Comparison of ENCODE assay signal across 8 cellular contexts in genomic region chr17:58007781-58008706, GRCh38. TPM values are rescaled to one million over a fixed set of nuclear protein-coding genes. Genes with fewer than 3 reads are reported as not detected.
DNase-seq lines count a peak whose midpoint lies in the region; ATAC-seq and TF ChIP-seq lines count a peak whose summit lies in the region.

No MANE protein-coding gene starts in this region.

- peak overlapping the region; percentile 96 to 100 (median 100) for H3K4me3 Mint-ChIP-seq in CD4-positive, alpha-beta memory T cell

- no peaks in the 10 kb centered on the region for H3K27me3 ChIP-seq in CD4-positive, alpha-beta memory T cell (ENCODE audit: insufficient read depth, low read length)
- H3K27me3 ChIP-seq in body of pancreas: no peaks in the 10 kb centered on the region
- H3K27me3 ChIP-seq in lung (ENCODE audit: control insufficient read depth, insufficient read depth): no peaks in the 10 kb centered on the region
- H3K27me3 ChIP-seq in vagina: no peaks in the 10 kb centered on the region

- no peak for DNase-seq in CD4-positive, alpha-beta memory T cell
- no peak for DNase-seq in body of pancreas
- DNase-seq in lung (ENCODE audit: low spot score): no peak
- DNase-seq in vagina (ENCODE audit: extremely low spot score in 2 of 2): no peak
- DNase-seq in GM20000 (ENCODE audit: low spot score): no peak
- no peak for DNase-seq in dermis blood vessel endothelial cell

- peaks cover 28% of the 10 kb centered on the region for H3K36me3 ChIP-seq in CD4-positive, alpha-beta memory T cell (ENCODE audit: insufficient read depth, low read length)
- peaks cover 0 to 5% of the 10 kb centered on the region in 2 donors for H3K36me3 ChIP-seq in body of pancreas (replicated peaks in 1 of 2; ENCODE audit: insufficient read depth in 1 of 2, low read depth in 2 of 2)
- H3K36me3 ChIP-seq in lung (ENCODE audit: control insufficient read depth in 2 of 2, insufficient read depth in 2 of 2, low read length in 2 of 2): peaks cover 2 to 9% of the 10 kb centered on the region in 2 donors
- H3K36me3 ChIP-seq in vagina: peaks cover 0 to 26% of the 10 kb centered on the region in 2 donors

- H3K4me1 Mint-ChIP-seq in CD4-positive, alpha-beta memory T cell: peaks cover 27 to 52% (median 36%) of the 10 kb centered on the region in 4 donors

- peak overlapping the region; percentile 97 for H3K27ac ChIP-seq in CD4-positive, alpha-beta memory T cell (ENCODE audit: low read depth, low read length)
- H3K27ac ChIP-seq in body of pancreas: peak overlapping the region; percentile 93 to 97 (median 96)
- peak overlapping the region; percentile 66 to 94 for H3K27ac ChIP-seq in lung (ENCODE audit: low read depth in 1 of 2, low read length in 1 of 2)
- peak overlapping the region; percentile 97 for H3K27ac ChIP-seq in vagina

- peaks cover 39 to 48% of the 10 kb centered on the region in 2 donors for H3K36me3 Mint-ChIP-seq in CD4-positive, alpha-beta memory T cell

- no peaks in the 10 kb centered on the region for H3K9me3 ChIP-seq in CD4-positive, alpha-beta memory T cell (ENCODE audit: control insufficient read depth in 1 of 2, low read length in 2 of 2)
- no peaks in the 10 kb centered on the region for H3K9me3 ChIP-seq in body of pancreas
- H3K9me3 ChIP-seq in lung (ENCODE audit: control insufficient read depth in 2 of 2, insufficient read depth in 1 of 2, low read length in 1 of 2): no peaks in the 10 kb centered on the region
- H3K9me3 ChIP-seq in vagina: no peaks in the 10 kb centered on the region

- CTCF ChIA-PET in CD4-positive, alpha-beta memory T cell (lab: Charles Lee; ENCODE audit: partially characterized antibody): interaction anchor here (0.6 to 4.4 kb wide), 14 partner anchors 10 to 192 kb away, joined by 3 to 41 read pairs (median 4); partner anchors contain the start of genes MRPS23 and VEZF1

- peak; percentile 8 for ATAC-seq in GM19468 (IDR thresholded peaks at IDR 0.05; ENCODE audit: extremely low read depth, unreplicated experiment)
- peak; percentile 24 for ATAC-seq in HG03571 (IDR thresholded peaks at IDR 0.05; ENCODE audit: unreplicated experiment)
- no peak for ATAC-seq in body of pancreas
- ATAC-seq in lung (ENCODE audit: insufficient read depth, low FRiP score): no peak

- peaks cover 37% of the 10 kb centered on the region for H3K4me1 ChIP-seq in CD4-positive, alpha-beta memory T cell (ENCODE audit: insufficient read depth, low read length)
- H3K4me1 ChIP-seq in body of pancreas (peaks cover 36% of the 10 kb centered on the region), lung (ENCODE audit: control insufficient read depth in 2 of 2, insufficient read depth in 2 of 2, low read length in 2 of 2) (peaks cover 2 to 13% of the 10 kb centered on the region in 2 donors), vagina (peaks cover 38% of the 10 kb centered on the region)

- no peak for TF ChIP-seq POLR2A in body of pancreas (IDR thresholded peaks at IDR 0.05)
- no peak for TF ChIP-seq POLR2A in vagina (IDR thresholded peaks at IDR 0.05)

- intact Hi-C loops in CD4-positive, alpha-beta memory T cell (cut with micrococcal nuclease): loop anchor here (1.0 to 10.0 kb wide), 13 partner anchors 20 to 1176 kb away; partner anchors contain the start of genes AKAP1, C17orf67, DGKE and DYNLL2
- intact Hi-C loops in body of pancreas (cut with DNase I): no loop called here
- intact Hi-C loops in vagina (cut with DNase I): loop anchor here (5.0 kb wide), 1 partner anchor 79 kb away; no protein-coding TSS in a partner anchor

- H3K27ac Mint-ChIP-seq in CD4-positive, alpha-beta memory T cell: peak overlapping the region; percentile 98 to 100 (median 99)

- 21 to 22% methylated on average over 46 to 47 of the region's 47 CpGs for WGBS in body of pancreas, 2 donors
- 21 to 24% methylated on average over 47 of the region's 47 CpGs for WGBS in lung, 2 donors

- H3K9me3 Mint-ChIP-seq in CD4-positive, alpha-beta memory T cell: peaks cover 0 to 4% (median 0%) of the 10 kb centered on the region in 8 donors

- POLR2A ChIA-PET in CD4-positive, alpha-beta memory T cell (lab: Charles Lee; ENCODE audit: partially characterized antibody): interaction anchor here (0.6 to 2.9 kb wide), 25 partner anchors 12 to 1611 kb away, joined by 3 to 85 read pairs (median 5); partner anchors contain the start of genes AKAP1, C17orf67, CLTC and DGKE

- TF ChIP-seq CTCF in body of pancreas (IDR thresholded peaks at IDR 0.05) (no peak), lung (IDR thresholded peaks at IDR 0.05; ENCODE audit: control extremely low read depth, extremely low read depth) (no peak), vagina (IDR thresholded peaks at IDR 0.05) (no peak), GM20000 (IDR thresholded peaks at IDR 0.05; ENCODE audit: extremely low read depth, missing control alignments) (no peak)

- H3K4me3 ChIP-seq in CD4-positive, alpha-beta memory T cell (ENCODE audit: low read length in 2 of 2): peak overlapping the region; percentile 93 to 98
- peak overlapping the region in 1 of 2 donors; percentile 86 for H3K4me3 ChIP-seq in body of pancreas
- H3K4me3 ChIP-seq in lung: peak overlapping the region; percentile 92
- H3K4me3 ChIP-seq in vagina: peak overlapping the region; percentile 85 to 86

- no peaks in the 10 kb centered on the region for H3K27me3 Mint-ChIP-seq in CD4-positive, alpha-beta memory T cell

RNA-seq across cellular contexts. Expression of gene SRSF1, which starts 1.0 kb away (rescaled TPM):
- 100 to 1,000 TPM; 242 to 257 TPM for total RNA-seq in CD4-positive, alpha-beta memory T cell
- polyA plus RNA-seq in CD4-positive, alpha-beta memory T cell: 10 to 100 TPM; 32.4 to 59.3 TPM
- 100 to 1,000 TPM in 1 of 2 donors, 10 to 100 TPM in 1; 76.0 to 139 TPM for total RNA-seq in body of pancreas
- total RNA-seq in lung: 100 to 1,000 TPM; 183 to 235 TPM
- 100 to 1,000 TPM in 1 of 2 donors, 10 to 100 TPM in 1; 76.7 to 128 TPM for polyA plus RNA-seq in lung
- 155 TPM for total RNA-seq in vagina
- 415 and 532 TPM in 2 replicates for total RNA-seq in dermis blood vessel endothelial cell

RNA-seq across cellular contexts. Expression of gene VEZF1, which starts 20.0 kb away (rescaled TPM):
- total RNA-seq in CD4-positive, alpha-beta memory T cell: 10 to 100 TPM; 76.0 to 76.6 TPM
- 10 to 100 TPM; 30.6 to 50.2 TPM for polyA plus RNA-seq in CD4-positive, alpha-beta memory T cell
- total RNA-seq in body of pancreas (10 to 100 TPM; 14.5 to 39.4 TPM), lung (10 to 100 TPM; 58.3 to 78.9 TPM), vagina (86.2 TPM), dermis blood vessel endothelial cell (30.8 and 36.4 TPM in 2 replicates)
- 10 to 100 TPM; 18.0 to 29.5 TPM for polyA plus RNA-seq in lung

RNA-seq across cellular contexts. Expression of gene CUEDC1, which starts 52.8 kb away (rescaled TPM):
- total RNA-seq in CD4-positive, alpha-beta memory T cell: under 1 TPM; 0.61 to 0.90 TPM
- polyA plus RNA-seq in CD4-positive, alpha-beta memory T cell: not detected
- 10 to 100 TPM; 35.8 to 48.1 TPM for total RNA-seq in body of pancreas
- total RNA-seq in lung: 10 to 100 TPM; 19.7 to 55.7 TPM
- 10 to 100 TPM; 22.9 to 35.5 TPM for polyA plus RNA-seq in lung
- 28.7 TPM for total RNA-seq in vagina
- 6.5 and 6.8 TPM in 2 replicates for total RNA-seq in dermis blood vessel endothelial cell

Comparison
In these comparisons a context has a peak if more than half of its experiments do, and no peak if none do; other contexts are left out.
1. ATAC-seq: peak in GM19468 (single experiment) and HG03571 (single experiment); none in body of pancreas (single experiment) and lung (single experiment).
2. Peak in every context shown above with its lines, with median percentiles within 50 percentile points of each other: H3K27ac ChIP-seq.